In genomic region chr11:65402790-65403189, GRCh38 we compare ENCODE assay signal across 19 cellular contexts. TPM values are rescaled to one million over a fixed set of nuclear protein-coding genes. Genes with fewer than 3 reads are reported as not detected.
DNase-seq lines count a peak whose midpoint lies in the region; ATAC-seq, FAIRE-seq and TF ChIP-seq lines count a peak whose summit lies in the region.
"Had no signal": no experiment of that assay in that cellular context is flagged by ENCODE, and none has a peak within 500 bp of the region (broad histone marks: within the 10 kb centered on the region; RNA-seq: fewer than 3 reads in every experiment).

No MANE protein-coding gene starts in this region.

- H3K4me3 Mint-ChIP-seq in T-helper 17 cell (no peak overlapping the region), endothelial cell (ENCODE audit: unreplicated experiment) (no peak overlapping the region)
- no peak overlapping the region for H3K4me3 Mint-ChIP-seq in stimulated activated naive B cell treated with anti-CD40 and anti-IgM and Interleukin-4, amounts not matched to agents 10 μg/mL and 1 μg/mL and 100 μg/mL, for 72 hours
- H3K4me3 Mint-ChIP-seq: CD4-positive, CD25-positive, alpha-beta regulatory T cell; H9; HFFc6 had no signal

- H3K9me2 ChIP-seq in PC-9 (ENCODE audit: insufficient read depth), result no peaks in the 10 kb centered on the region

- TF ChIP-seq EP300 in HepG2 (IDR thresholded peaks at IDR 0.05; ENCODE audit: low read depth in 2 of 2, low read length in 2 of 2) (no peak), HepG2 (CRISPR knock-in tag; IDR thresholded peaks at IDR 0.05; ENCODE audit: borderline replicate concordance) (no peak)

- no peak overlapping the region for H3K4me3 ChIP-seq in HepG2 (replicated peaks in 1 of 3; ENCODE audit: insufficient read depth in 1 of 3, low read depth in 2 of 3, low read length in 3 of 3)
- H3K4me3 ChIP-seq in right lobe of liver, result no peak overlapping the region
- H3K4me3 ChIP-seq in PC-9, result no peak overlapping the region

- no peak for TF ChIP-seq RAD21 in HepG2 (CRISPR knock-in tag; IDR thresholded peaks at IDR 0.05)

- H3K9me3 ChIP-seq in HepG2 (ENCODE audit: low read length) (no peaks in the 10 kb centered on the region), right lobe of liver (no peaks in the 10 kb centered on the region), T-helper 17 cell (ENCODE audit: control insufficient read depth, low read length, poor library complexity, severe bottlenecking) (no peaks in the 10 kb centered on the region), PC-9 (ENCODE audit: insufficient read depth, low read depth) (no peaks in the 10 kb centered on the region)

- intact Hi-C loops in HepG2 (cut with micrococcal nuclease; ENCODE audit: unreplicated experiment), result no loop called here
- intact Hi-C loops in right lobe of liver (cut with DNase I), result no loop called here
- intact Hi-C loops in PC-9 (cut with micrococcal nuclease; ENCODE audit: unreplicated experiment), result no loop called here
- intact Hi-C loops in left ventricle myocardium superior (cut with micrococcal nuclease), result no loop called here

- H3K79me2 ChIP-seq in HepG2 (ENCODE audit: insufficient read depth, low read length) (no peaks in the 10 kb centered on the region), PC-9 (ENCODE audit: low read depth) (no peaks in the 10 kb centered on the region)

- in situ Hi-C loops in HepG2 (cut with HindIII; ENCODE audit: extremely low pct_ligation_motif_present, low pct_unique_long_range_greater_than_20kb), result no loop called here

- BruUV-seq in HepG2 (replicated peaks; lab: Mats Ljungman, UMichigan), result no TSS peak
- BruUV-seq in PC-9 (replicated peaks; lab: Mats Ljungman, UMichigan), result no TSS peak

- H3K27ac ChIP-seq in HepG2 (ENCODE audit: extremely low read length, insufficient read depth, low read length) (no peak overlapping the region), right lobe of liver (no peak overlapping the region), PC-9 (no peak overlapping the region)

- no peak for TF ChIP-seq POLR2A in HepG2 (IDR thresholded peaks at IDR 0.05; ENCODE audit: insufficient read depth in 1 of 2, low read depth in 2 of 2, low read length in 2 of 2)
- TF ChIP-seq POLR2A in right lobe of liver (IDR thresholded peaks at IDR 0.05), result no peak

- no peak for DNase-seq in HepG2 (ENCODE audit: low spot score)
- no peak for DNase-seq in right lobe of liver
- no peak for DNase-seq in T-helper 17 cell
- no peak for DNase-seq in endothelial cell (ENCODE audit: low spot score)
- no peak for DNase-seq in stimulated activated naive B cell treated with anti-CD40 and anti-IgM and Interleukin-4, amounts not matched to agents 10 μg/mL and 1 μg/mL and 100 μg/mL, for 72 hours
- DNase-seq in PC-9, result no peak
- no peak for DNase-seq in left ventricle myocardium superior
- no peak for DNase-seq in RKO (ENCODE audit: low spot score)
- DNase-seq: 8988T; CD4-positive, CD25-positive, alpha-beta regulatory T cell; DMS79; H9; HFFc6; NCI-H1092 treated with DMSO at 0.1 percent for 48 hours; NCI-H1436 treated with DMSO at 0.1 percent for 48 hours; NCI-H1930; NCI-H524 treated with DMSO at 0.1 percent for 48 hours; SHP77 treated with DMSO at 0.1 percent for 48 hours had no signal

- CTCF ChIA-PET in HepG2 (lab: Yijun Ruan, JAX; ENCODE audit: low intra/inter-chr PET ratio, low total read pairs), result no interaction called here
- CTCF ChIA-PET in PC-9 (lab: Charles Lee), result no interaction called here

- TF ChIP-seq CTCF in HepG2 (CRISPR knock-in tag; IDR thresholded peaks at IDR 0.05) (no peak), right lobe of liver (IDR thresholded peaks at IDR 0.05) (no peak), endothelial cell (IDR thresholded peaks at IDR 0.05; ENCODE audit: unreplicated experiment) (no peak), PC-9 (conservative IDR thresholded peaks at IDR 0.05) (no peak)

- ATAC-seq in HepG2, result no peak
- no peak for ATAC-seq in right lobe of liver
- ATAC-seq in T-helper 17 cell, result no peak
- ATAC-seq in stimulated activated naive B cell treated with anti-CD40 and anti-IgM and Interleukin-4, amounts not matched to agents 10 μg/mL and 1 μg/mL and 100 μg/mL, for 72 hours (replicated peaks), result no peak
- ATAC-seq in left ventricle myocardium superior, result no peak
- ATAC-seq: SK-N-SH treated with all-trans-retinoic acid at 6 μM for 48 hours had no signal

- H2AFZ ChIP-seq in HepG2 (ENCODE audit: low read length) (no peak overlapping the region), PC-9 (no peak overlapping the region)

- H3K9me3 Mint-ChIP-seq in endothelial cell (ENCODE audit: unreplicated experiment), result no peaks in the 10 kb centered on the region
- no peaks in the 10 kb centered on the region for H3K9me3 Mint-ChIP-seq in stimulated activated naive B cell treated with anti-CD40 and anti-IgM and Interleukin-4, amounts not matched to agents 10 μg/mL and 1 μg/mL and 100 μg/mL, for 72 hours
- H3K9me3 Mint-ChIP-seq: CD4-positive, CD25-positive, alpha-beta regulatory T cell; H9; HFFc6 had no signal

- H3K36me3 Mint-ChIP-seq in T-helper 17 cell (ENCODE audit: low read depth), result no peaks in the 10 kb centered on the region
- H3K36me3 Mint-ChIP-seq in endothelial cell (ENCODE audit: low read depth, unreplicated experiment), result peaks cover 16% of the 10 kb centered on the region
- peaks cover 46 to 57% of the 10 kb centered on the region in 2 donors for H3K36me3 Mint-ChIP-seq in stimulated activated naive B cell treated with anti-CD40 and anti-IgM and Interleukin-4, amounts not matched to agents 10 μg/mL and 1 μg/mL and 100 μg/mL, for 72 hours

- peaks cover 11 to 16% of the 10 kb centered on the region in 2 experiments; a peak in 4 of 5 replicates for H3K36me3 ChIP-seq in HepG2 (replicated peaks in 1 of 2; ENCODE audit: control insufficient read depth in 1 of 2, insufficient read depth in 2 of 2, low read length in 2 of 2)
- H3K36me3 ChIP-seq in right lobe of liver, result peaks cover 0 to 21% (median 9%) of the 10 kb centered on the region in 4 donors
- H3K36me3 ChIP-seq in PC-9 (ENCODE audit: low read depth), result peaks cover 5% of the 10 kb centered on the region

- FAIRE-seq in HepG2 (lab: Jason Lieb, UNC), result no peak

- H3K4me2 ChIP-seq in HepG2 (ENCODE audit: low read depth, low read length), result no peak overlapping the region
- H3K4me2 ChIP-seq in PC-9, result no peak overlapping the region

- POLR2A ChIA-PET in HepG2 (lab: Yijun Ruan, JAX), result interaction anchor here (1.3 to 7.6 kb wide), 8 partner anchors 15 to 96 kb away, joined by 3 to 98 read pairs (median 8); partner anchors contain the start of genes FRMD8, MALAT1, NEAT1 and SLC25A45
- POLR2A ChIA-PET in PC-9 (lab: Charles Lee; ENCODE audit: unreplicated experiment), result no interaction called here

- H3K27me3 ChIP-seq in HepG2 (ENCODE audit: control insufficient read depth in 1 of 2, insufficient read depth in 2 of 2, low read length in 2 of 2) (no peaks in the 10 kb centered on the region), right lobe of liver (no peaks in the 10 kb centered on the region), PC-9 (ENCODE audit: insufficient read depth, low read depth) (no peaks in the 10 kb centered on the region)

- H3K4me1 ChIP-seq in HepG2 (ENCODE audit: insufficient read depth, low read length) (peaks cover 19% of the 10 kb centered on the region), right lobe of liver (peaks cover 0 to 12% (median 0%) of the 10 kb centered on the region in 4 donors), PC-9 (replicated peaks; ENCODE audit: insufficient read depth) (no peaks in the 10 kb centered on the region)

- H3K27ac Mint-ChIP-seq in T-helper 17 cell, result peak overlapping the region; percentile 37
- H3K27ac Mint-ChIP-seq in endothelial cell (ENCODE audit: unreplicated experiment), result peak overlapping the region; percentile 97
- peak overlapping the region; percentile 95 for H3K27ac Mint-ChIP-seq in stimulated activated naive B cell treated with anti-CD40 and anti-IgM and Interleukin-4, amounts not matched to agents 10 μg/mL and 1 μg/mL and 100 μg/mL, for 72 hours
- H3K27ac Mint-ChIP-seq: HFFc6 had no signal

- H4K20me1 ChIP-seq in HepG2 (ENCODE audit: insufficient read depth, low read length) (no peaks in the 10 kb centered on the region), PC-9 (ENCODE audit: insufficient read depth) (no peaks in the 10 kb centered on the region)

- peaks cover 2% of the 10 kb centered on the region for H3K4me1 Mint-ChIP-seq in T-helper 17 cell
- H3K4me1 Mint-ChIP-seq in endothelial cell (ENCODE audit: unreplicated experiment), result peaks cover 13% of the 10 kb centered on the region
- H3K4me1 Mint-ChIP-seq in stimulated activated naive B cell treated with anti-CD40 and anti-IgM and Interleukin-4, amounts not matched to agents 10 μg/mL and 1 μg/mL and 100 μg/mL, for 72 hours, result peaks cover 22 to 41% of the 10 kb centered on the region in 2 donors

- peaks cover 14% of the 10 kb centered on the region; the same call in 1 of the 2 replicates for H3F3A ChIP-seq in PC-9 (ENCODE audit: insufficient read depth, low read depth)

- no peak overlapping the region for H3K9ac ChIP-seq in HepG2 (ENCODE audit: insufficient read depth, low read depth, low read length)

- H3K27me3 Mint-ChIP-seq in T-helper 17 cell (no peaks in the 10 kb centered on the region), endothelial cell (ENCODE audit: unreplicated experiment) (peaks cover 6% of the 10 kb centered on the region)
- H3K27me3 Mint-ChIP-seq in stimulated activated naive B cell treated with anti-CD40 and anti-IgM and Interleukin-4, amounts not matched to agents 10 μg/mL and 1 μg/mL and 100 μg/mL, for 72 hours, result no peaks in the 10 kb centered on the region
- H3K27me3 Mint-ChIP-seq: CD4-positive, CD25-positive, alpha-beta regulatory T cell had no signal

- WGBS in HepG2 (ENCODE audit: low lambda C conversion rate), result 55% methylated on average over 2 of the region's 2 CpGs
- WGBS in right lobe of liver (ENCODE audit: insufficient coverage, low coverage, low lambda C conversion rate, missing lambda C conversion rate), result 50% methylated on average over 2 of the region's 2 CpGs

RNA-seq across cellular contexts. Expression of gene FRMD8, which starts 16.4 kb away (rescaled TPM):
- total RNA-seq in HepG2 (2016; rRNA removed; fragmentation: Illumina TruSeq; extraction: Trizol) (18.0 and 20.6 TPM in 2 replicates), right lobe of liver (10 to 100 TPM in 4 of 6 experiments, 1 to 10 TPM in 2; 7.7 to 17.1 (median 14.3) TPM), T-helper 17 cell (10 to 100 TPM; 29.2 to 37.5 TPM), endothelial cell (ENCODE audit: unreplicated experiment) (76.0 TPM), PC-9 (2021) (32.4 and 48.9 TPM in 2 replicates), left ventricle myocardium superior (9.7 TPM)
- total RNA-seq in HepG2 (2016; cell fraction: cytosol; rRNA removed; fragmentation: Illumina TruSeq; extraction: Trizol; ENCODE audit: low read depth), result 2.2 and 2.9 TPM in 2 replicates
- total RNA-seq in HepG2 (2016; cell fraction: insoluble cytoplasmic fraction; rRNA removed; fragmentation: Illumina TruSeq; extraction: Trizol), result 17.5 and 22.6 TPM in 2 replicates
- 5.3 and 6.3 TPM in 2 replicates for total RNA-seq in HepG2 (2016; cell fraction: membrane; rRNA removed; fragmentation: Illumina TruSeq; extraction: Trizol)
- 12.4 and 14.6 TPM in 2 replicates for total RNA-seq in HepG2 (2016; cell fraction: nucleus; rRNA removed; fragmentation: Illumina TruSeq; extraction: Trizol)
- 5.8 and 9.4 TPM in 2 replicates for polyA plus RNA-seq in HepG2 (2011; rRNA removed)
- 5.9 and 6.7 TPM in 2 replicates for polyA plus RNA-seq in HepG2 (2011; cell fraction: cytosol; rRNA removed)
- 26.7 and 32.6 TPM in 2 replicates for polyA plus RNA-seq in HepG2 (2011; cell fraction: nucleus; rRNA removed)
- 3.5 and 5.2 TPM in 2 replicates for polyA plus RNA-seq in HepG2 (2012)
- polyA plus RNA-seq in HepG2 (2016; cell fraction: cytosol; fragmentation: Illumina TruSeq; extraction: Trizol; ENCODE audit: low read depth), result 2.5 and 2.6 TPM in 2 replicates
- polyA plus RNA-seq in HepG2 (2016; cell fraction: insoluble cytoplasmic fraction; fragmentation: Illumina TruSeq; extraction: Trizol; ENCODE audit: low read depth), result 13.5 and 17.1 TPM in 2 replicates
- polyA plus RNA-seq in HepG2 (2016; cell fraction: membrane; fragmentation: Illumina TruSeq; extraction: Trizol; ENCODE audit: low read depth), result 2.8 and 3.8 TPM in 2 replicates
- polyA plus RNA-seq in HepG2 (2016; cell fraction: nucleus; fragmentation: Illumina TruSeq; extraction: Trizol; ENCODE audit: insufficient read depth, low read depth), result 21.4 and 24.7 TPM in 2 replicates
- polyA minus RNA-seq in HepG2 (2011; rRNA and poly(A)+ RNA removed; ENCODE audit: low replicate concordance), result 22.3 and 24.3 TPM in 2 replicates
- 5.4 and 6.2 TPM in 2 replicates for polyA minus RNA-seq in HepG2 (2011; cell fraction: cytosol; rRNA and poly(A)+ RNA removed)
- polyA minus RNA-seq in HepG2 (2011; cell fraction: nucleus; rRNA and poly(A)+ RNA removed), result 6.2 and 11.8 TPM in 2 replicates

RNA-seq across cellular contexts. Expression of gene NEAT1, which starts 19.8 kb away (rescaled TPM):
- total RNA-seq in HepG2 (2016; rRNA removed; fragmentation: Illumina TruSeq; extraction: Trizol), result 10.5 and 20.5 TPM in 2 replicates
- 2.2 and 2.6 TPM in 2 replicates for total RNA-seq in HepG2 (2016; cell fraction: cytosol; rRNA removed; fragmentation: Illumina TruSeq; extraction: Trizol; ENCODE audit: low read depth)
- 8.4 and 21.3 TPM in 2 replicates for total RNA-seq in HepG2 (2016; cell fraction: insoluble cytoplasmic fraction; rRNA removed; fragmentation: Illumina TruSeq; extraction: Trizol)
- 7.8 and 8.3 TPM in 2 replicates for total RNA-seq in HepG2 (2016; cell fraction: membrane; rRNA removed; fragmentation: Illumina TruSeq; extraction: Trizol)
- 196 and 220 TPM in 2 replicates for total RNA-seq in HepG2 (2016; cell fraction: nucleus; rRNA removed; fragmentation: Illumina TruSeq; extraction: Trizol)
- 41.2 and 41.3 TPM in 2 replicates for polyA plus RNA-seq in HepG2 (2011; rRNA removed)
- 13.0 and 13.4 TPM in 2 replicates for polyA plus RNA-seq in HepG2 (2011; cell fraction: cytosol; rRNA removed)
- polyA plus RNA-seq in HepG2 (2011; cell fraction: nucleus; rRNA removed), result 222 and 327 TPM in 2 replicates
- polyA plus RNA-seq in HepG2 (2012), result 288 and 371 TPM in 2 replicates
- 3.6 and 4.3 TPM in 2 replicates for polyA plus RNA-seq in HepG2 (2016; cell fraction: cytosol; fragmentation: Illumina TruSeq; extraction: Trizol; ENCODE audit: low read depth)
- polyA plus RNA-seq in HepG2 (2016; cell fraction: insoluble cytoplasmic fraction; fragmentation: Illumina TruSeq; extraction: Trizol; ENCODE audit: low read depth), result 54.0 and 61.1 TPM in 2 replicates
- polyA plus RNA-seq in HepG2 (2016; cell fraction: membrane; fragmentation: Illumina TruSeq; extraction: Trizol; ENCODE audit: low read depth), result 47.1 and 54.4 TPM in 2 replicates
- polyA plus RNA-seq in HepG2 (2016; cell fraction: nucleus; fragmentation: Illumina TruSeq; extraction: Trizol; ENCODE audit: insufficient read depth, low read depth), result 577 and 628 TPM in 2 replicates
- polyA minus RNA-seq in HepG2 (2011; rRNA and poly(A)+ RNA removed; ENCODE audit: low replicate concordance), result 64.6 and 225 TPM in 2 replicates
- polyA minus RNA-seq in HepG2 (2011; cell fraction: cytosol; rRNA and poly(A)+ RNA removed), result 17.3 and 20.2 TPM in 2 replicates
- 1,479 and 1,737 TPM in 2 replicates for polyA minus RNA-seq in HepG2 (2011; cell fraction: nucleus; rRNA and poly(A)+ RNA removed)
- 1,000 to 10,000 TPM in 2 of 6 experiments, 100 to 1,000 TPM in 4; 202 to 1,225 (median 767) TPM for total RNA-seq in right lobe of liver
- 100 to 1,000 TPM; 554 to 555 TPM for total RNA-seq in T-helper 17 cell
- 43.4 TPM for total RNA-seq in endothelial cell (ENCODE audit: unreplicated experiment)
- 825 and 938 TPM in 2 replicates for total RNA-seq in PC-9 (2021)
- total RNA-seq in left ventricle myocardium superior, result 508 TPM

RNA-seq across cellular contexts. Expression of gene SLC25A45, which starts 20.3 kb away (rescaled TPM):
- 2.1 and 3.4 TPM in 2 replicates for total RNA-seq in HepG2 (2016; rRNA removed; fragmentation: Illumina TruSeq; extraction: Trizol)
- 0.79 and 1.0 TPM in 2 replicates for total RNA-seq in HepG2 (2016; cell fraction: cytosol; rRNA removed; fragmentation: Illumina TruSeq; extraction: Trizol; ENCODE audit: low read depth)
- total RNA-seq in HepG2 (2016; cell fraction: insoluble cytoplasmic fraction; rRNA removed; fragmentation: Illumina TruSeq; extraction: Trizol), result 1.9 TPM in 2 replicates
- 1.5 and 2.2 TPM in 2 replicates for total RNA-seq in HepG2 (2016; cell fraction: membrane; rRNA removed; fragmentation: Illumina TruSeq; extraction: Trizol)
- total RNA-seq in HepG2 (2016; cell fraction: nucleus; rRNA removed; fragmentation: Illumina TruSeq; extraction: Trizol), result 1.3 and 3.5 TPM in 2 replicates
- 1.2 and 1.9 TPM in 2 replicates for polyA plus RNA-seq in HepG2 (2011; rRNA removed)
- polyA plus RNA-seq in HepG2 (2011; cell fraction: cytosol; rRNA removed), result 0.95 and 0.99 TPM in 2 replicates
- polyA plus RNA-seq in HepG2 (2011; cell fraction: nucleus; rRNA removed), result 5.9 and 6.0 TPM in 2 replicates
- polyA plus RNA-seq in HepG2 (2012), result 2.0 and 4.1 TPM in 2 replicates
- polyA plus RNA-seq in HepG2 (2016; cell fraction: cytosol; fragmentation: Illumina TruSeq; extraction: Trizol; ENCODE audit: low read depth), result 0.45 and 0.70 TPM in 2 replicates
- polyA plus RNA-seq in HepG2 (2016; cell fraction: insoluble cytoplasmic fraction; fragmentation: Illumina TruSeq; extraction: Trizol; ENCODE audit: low read depth), result 1.3 and 1.6 TPM in 2 replicates
- 1.4 and 1.5 TPM in 2 replicates for polyA plus RNA-seq in HepG2 (2016; cell fraction: membrane; fragmentation: Illumina TruSeq; extraction: Trizol; ENCODE audit: low read depth)
- polyA plus RNA-seq in HepG2 (2016; cell fraction: nucleus; fragmentation: Illumina TruSeq; extraction: Trizol; ENCODE audit: insufficient read depth, low read depth), result 5.6 and 8.8 TPM in 2 replicates
- 1.9 and 7.2 TPM in 2 replicates for polyA minus RNA-seq in HepG2 (2011; rRNA and poly(A)+ RNA removed; ENCODE audit: low replicate concordance)
- 1.4 and 2.5 TPM in 2 replicates for polyA minus RNA-seq in HepG2 (2011; cell fraction: cytosol; rRNA and poly(A)+ RNA removed)
- 1.4 and 2.4 TPM in 2 replicates for polyA minus RNA-seq in HepG2 (2011; cell fraction: nucleus; rRNA and poly(A)+ RNA removed)
- total RNA-seq in right lobe of liver, result 10 to 100 TPM in 4 of 6 experiments, 1 to 10 TPM in 2; 7.5 to 17.5 (median 12.1) TPM
- total RNA-seq in T-helper 17 cell, result 10 to 100 TPM; 57.7 to 61.6 TPM
- total RNA-seq in endothelial cell (ENCODE audit: unreplicated experiment), result 3.3 TPM
- total RNA-seq in PC-9 (2021), result 9.5 and 9.8 TPM in 2 replicates
- 4.6 TPM for total RNA-seq in left ventricle myocardium superior

RNA-seq across cellular contexts. Expression of gene TIGD3, which starts 48.2 kb away (rescaled TPM):
- total RNA-seq in HepG2 (2016; rRNA removed; fragmentation: Illumina TruSeq; extraction: Trizol), result 4.0 and 4.9 TPM in 2 replicates
- 1.8 TPM in 2 replicates for total RNA-seq in HepG2 (2016; cell fraction: cytosol; rRNA removed; fragmentation: Illumina TruSeq; extraction: Trizol; ENCODE audit: low read depth)
- 2.9 and 5.0 TPM in 2 replicates for total RNA-seq in HepG2 (2016; cell fraction: insoluble cytoplasmic fraction; rRNA removed; fragmentation: Illumina TruSeq; extraction: Trizol)
- 4.8 and 6.2 TPM in 2 replicates for total RNA-seq in HepG2 (2016; cell fraction: membrane; rRNA removed; fragmentation: Illumina TruSeq; extraction: Trizol)
- total RNA-seq in HepG2 (2016; cell fraction: nucleus; rRNA removed; fragmentation: Illumina TruSeq; extraction: Trizol), result 3.5 and 3.9 TPM in 2 replicates
- polyA plus RNA-seq in HepG2 (2011; rRNA removed), result 0.49 and 1.0 TPM in 2 replicates
- 0.56 and 0.79 TPM in 2 replicates for polyA plus RNA-seq in HepG2 (2011; cell fraction: cytosol; rRNA removed)
- polyA plus RNA-seq in HepG2 (2011; cell fraction: nucleus; rRNA removed), result 1.9 and 2.2 TPM in 2 replicates
- 0.59 and 0.70 TPM in 2 replicates for polyA plus RNA-seq in HepG2 (2012)
- polyA plus RNA-seq in HepG2 (2016; cell fraction: cytosol; fragmentation: Illumina TruSeq; extraction: Trizol; ENCODE audit: low read depth), result 1.0 and 1.4 TPM in 2 replicates
- polyA plus RNA-seq in HepG2 (2016; cell fraction: insoluble cytoplasmic fraction; fragmentation: Illumina TruSeq; extraction: Trizol; ENCODE audit: low read depth), result 2.7 and 3.5 TPM in 2 replicates
- polyA plus RNA-seq in HepG2 (2016; cell fraction: membrane; fragmentation: Illumina TruSeq; extraction: Trizol; ENCODE audit: low read depth), result 2.7 and 3.4 TPM in 2 replicates
- 6.7 TPM in 2 replicates for polyA plus RNA-seq in HepG2 (2016; cell fraction: nucleus; fragmentation: Illumina TruSeq; extraction: Trizol; ENCODE audit: insufficient read depth, low read depth)
- polyA minus RNA-seq in HepG2 (2011; rRNA and poly(A)+ RNA removed; ENCODE audit: low replicate concordance), result 1.2 and 1.3 TPM in 2 replicates
- polyA minus RNA-seq in HepG2 (2011; cell fraction: cytosol; rRNA and poly(A)+ RNA removed), result 0.59 and 0.79 TPM in 2 replicates
- polyA minus RNA-seq in HepG2 (2011; cell fraction: nucleus; rRNA and poly(A)+ RNA removed), result 1.1 and 1.5 TPM in 2 replicates
- total RNA-seq in right lobe of liver, result under 1 TPM in 3 of 6 experiments, not detected in 3; 0.10 to 0.28 (median 0.20) TPM
- total RNA-seq in T-helper 17 cell, result under 1 TPM; 0.21 to 0.45 TPM
- 0.44 TPM for total RNA-seq in endothelial cell (ENCODE audit: unreplicated experiment)
- 1.7 and 1.8 TPM in 2 replicates for total RNA-seq in PC-9 (2021)
- 0.97 TPM for total RNA-seq in left ventricle myocardium superior

Comparison
In these comparisons a context has a peak if more than half of its experiments do, and no peak if none do; other contexts are left out.
1. H3K27ac Mint-ChIP-seq: peak in every context shown above with its lines; median percentile 97 in endothelial cell; 95 in stimulated activated naive B cell treated with anti-CD40 and anti-IgM and Interleukin-4, amounts not matched to agents 10 μg/mL and 1 μg/mL and 100 μg/mL, for 72 hours; 37 in T-helper 17 cell.